8 cellular contexts compared by ENCODE assay signal in genomic region chr12:105409881-105410471, GRCh38.
A peak's percentile ranks its signal among the peaks of the same experiment; 100 is the strongest.
DNase-seq lines count a peak whose midpoint lies in the region; ATAC-seq and TF ChIP-seq lines count a peak whose summit lies in the region.

No MANE protein-coding gene starts in this region.

- TF ChIP-seq CTCF in type B pancreatic cell (conservative IDR thresholded peaks at IDR 0.05) (no peak), GM13977 (IDR thresholded peaks at IDR 0.05; ENCODE audit: extremely low read depth, insufficient read depth, missing control alignments) (no peak), progenitor cell of endocrine pancreas (IDR thresholded peaks at IDR 0.05; ENCODE audit: unreplicated experiment) (no peak)

- H3K27ac Mint-ChIP-seq in type B pancreatic cell = peak overlapping the region; percentile 27
- H3K27ac Mint-ChIP-seq in progenitor cell of endocrine pancreas = no peak overlapping the region

- peak overlapping the region; percentile 54 for H3K4me3 Mint-ChIP-seq in type B pancreatic cell
- no peak overlapping the region for H3K4me3 Mint-ChIP-seq in progenitor cell of endocrine pancreas (ENCODE audit: low read depth)

- H3K4me1 ChIP-seq in ACC112 (ENCODE audit: control insufficient read depth, insufficient read depth, low read length, unreplicated experiment) = peaks cover 19% of the 10 kb centered on the region

- H3K27me3 Mint-ChIP-seq in type B pancreatic cell (no peaks in the 10 kb centered on the region), progenitor cell of endocrine pancreas (no peaks in the 10 kb centered on the region)

- H2AFZ ChIP-seq in ACC112 (ENCODE audit: low read length, unreplicated experiment) = peak overlapping the region; percentile 9

- peak; percentile 61 for ATAC-seq in Right ventricle myocardium superior (ENCODE audit: poor library complexity)

- intact Hi-C loops in Right ventricle myocardium superior (cut with DNase I) = no loop called here

- H3K4me3 ChIP-seq in ACC112 (ENCODE audit: low read depth, low read length) = peak overlapping the region; percentile 57

- H3K36me3 ChIP-seq in ACC112 (ENCODE audit: insufficient read depth, low read length) = no peaks in the 10 kb centered on the region

- DNase-seq in HS-27A (ENCODE audit: low read depth) (peak; percentile 86), SHP77 (lab: John Stamatoyannopoulos, UW) (peak; percentile 72 to 79), Right ventricle myocardium superior (peak; percentile 68), type B pancreatic cell (ENCODE audit: extremely low spot score, unreplicated experiment) (no peak), GM13977 (ENCODE audit: low spot score) (no peak), progenitor cell of endocrine pancreas (ENCODE audit: low spot score, unreplicated experiment) (no peak), mesenteric fat pad (ENCODE audit: low spot score) (no peak)

- H3K36me3 Mint-ChIP-seq in type B pancreatic cell (no peaks in the 10 kb centered on the region), progenitor cell of endocrine pancreas (ENCODE audit: insufficient read depth) (peaks cover 17% of the 10 kb centered on the region)

- H3K27ac ChIP-seq in ACC112 (ENCODE audit: low read depth, low read length) = no peak overlapping the region

- peaks cover 24% of the 10 kb centered on the region for H3K4me1 Mint-ChIP-seq in type B pancreatic cell (ENCODE audit: unreplicated experiment)
- peaks cover 6% of the 10 kb centered on the region for H3K4me1 Mint-ChIP-seq in progenitor cell of endocrine pancreas (ENCODE audit: low read depth)

- no peaks in the 10 kb centered on the region for H3K27me3 ChIP-seq in ACC112 (ENCODE audit: insufficient read depth, low read length)

- H3K9me3 Mint-ChIP-seq in type B pancreatic cell (no peaks in the 10 kb centered on the region), progenitor cell of endocrine pancreas (ENCODE audit: low read depth) (no peaks in the 10 kb centered on the region)

- no peaks in the 10 kb centered on the region for H3K79me2 ChIP-seq in ACC112 (ENCODE audit: control insufficient read depth, insufficient read depth, low read length, unreplicated experiment)

- in situ Hi-C loops in GM13977 (cut with MboI; ENCODE audit: low pct_unique_long_range_greater_than_20kb, low sequenced_read_pairs, unreplicated experiment) = no loop called here

Comparison
In these comparisons a context has a peak if more than half of its experiments do, and no peak if none do; other contexts are left out.
1. DNase-seq: peak in HS-27A (single experiment), SHP77 (2 of 2) and Right ventricle myocardium superior (single experiment); none in type B pancreatic cell (single experiment), GM13977 (single experiment), progenitor cell of endocrine pancreas (single experiment) and mesenteric fat pad (single experiment).